9 cellular contexts compared by ENCODE assay signal in genomic region chr2:176093145-176093888, GRCh38. TPM values are rescaled to one million over a fixed set of nuclear protein-coding genes. Genes with fewer than 3 reads are reported as not detected.
DNase-seq lines count a peak whose midpoint lies in the region; ATAC-seq, FAIRE-seq and TF ChIP-seq lines count a peak whose summit lies in the region.
"Had no signal": no experiment of that assay in that cellular context is flagged by ENCODE, and none has a peak within 500 bp of the region (broad histone marks: within the 10 kb centered on the region; RNA-seq: fewer than 3 reads in every experiment).

No MANE protein-coding gene starts in this region.

- peaks cover 0 to 82% of the 10 kb centered on the region in 2 donors for H3K27me3 ChIP-seq in Peyer's patch
- H3K27me3 ChIP-seq in keratinocyte (ENCODE audit: control insufficient read depth, extremely low read depth, insufficient read depth, low read length), result peaks cover 100% of the 10 kb centered on the region
- H3K27me3 ChIP-seq in transverse colon, result peaks cover 100% of the 10 kb centered on the region
- peaks cover 8 to 98% of the 10 kb centered on the region in 2 donors for H3K27me3 ChIP-seq in tibial nerve

- H3K4me1 ChIP-seq in Peyer's patch (peaks cover 0 to 34% (median 3%) of the 10 kb centered on the region in 4 donors), keratinocyte (ENCODE audit: control insufficient read depth, extremely low read depth, insufficient read depth, low read length) (peaks cover 2% of the 10 kb centered on the region), transverse colon (peaks cover 8 to 42% (median 30%) of the 10 kb centered on the region in 4 donors), tibial nerve (peaks cover 0 to 46% (median 10%) of the 10 kb centered on the region in 4 donors)

- H3K4me3 ChIP-seq in Peyer's patch (peak overlapping the region in 3 of 4 donors; percentile 12 to 44 (median 37)), keratinocyte (ENCODE audit: control insufficient read depth in 2 of 3, extremely low read depth in 1 of 3, insufficient read depth in 2 of 3, low read depth in 1 of 3, low read length in 3 of 3) (no peak overlapping the region), transverse colon (peak overlapping the region in 3 of 4 donors; percentile 9 to 52 (median 38)), tibial nerve (peak overlapping the region in 1 of 4 donors; percentile 42)
- H3K4me3 ChIP-seq: body of pancreas had no signal

- H3K27ac ChIP-seq in Peyer's patch, result no peak overlapping the region
- H3K27ac ChIP-seq in keratinocyte (ENCODE audit: control insufficient read depth, insufficient read depth, low read length), result no peak overlapping the region
- H3K27ac ChIP-seq in transverse colon, result no peak overlapping the region
- H3K27ac ChIP-seq in tibial nerve, result no peak overlapping the region
- H3K27ac ChIP-seq: body of pancreas had no signal

- WGBS in transverse colon (ENCODE audit: low coverage in 1 of 2), 2 donors, result 15 to 17% methylated on average over 3 to 21 of the region's 52 CpGs
- WGBS in tibial nerve, 2 donors, result 3 to 8% methylated on average over 23 to 48 of the region's 52 CpGs

- dilution Hi-C loops in keratinocyte (cut with MboI; ENCODE audit: extremely low pct_ligation_motif_present, low sequenced_read_pairs), result no loop called here

- H3K36me3 ChIP-seq in Peyer's patch (no peaks in the 10 kb centered on the region), keratinocyte (ENCODE audit: control insufficient read depth in 2 of 2, extremely low read depth in 1 of 2, insufficient read depth in 2 of 2, low read length in 2 of 2) (no peaks in the 10 kb centered on the region), transverse colon (no peaks in the 10 kb centered on the region), tibial nerve (no peaks in the 10 kb centered on the region)

- no peak for FAIRE-seq in keratinocyte (lab: Jason Lieb, UNC)

- TF ChIP-seq EP300 in transverse colon (IDR thresholded peaks at IDR 0.05; ENCODE audit: low read depth) (no peak), tibial nerve (IDR thresholded peaks at IDR 0.05) (no peak)

- no peaks in the 10 kb centered on the region for H3K79me2 ChIP-seq in keratinocyte (ENCODE audit: control insufficient read depth, insufficient read depth, low read length)

- peaks cover 3% of the 10 kb centered on the region for H4K20me1 ChIP-seq in keratinocyte (ENCODE audit: control insufficient read depth, extremely low read depth, insufficient read depth, low read length)

- H2AFZ ChIP-seq in keratinocyte (ENCODE audit: control insufficient read depth, low read length), result no peak overlapping the region

- no peak for TF ChIP-seq POLR2A in Peyer's patch (IDR thresholded peaks at IDR 0.05)
- no peak for TF ChIP-seq POLR2A in transverse colon (IDR thresholded peaks at IDR 0.05)
- TF ChIP-seq POLR2A in tibial nerve (IDR thresholded peaks at IDR 0.05), result no peak

- intact Hi-C loops in cardiac septum (cut with DNase I) (no loop called here), left cardiac atrium (cut with DNase I) (no loop called here), transverse colon (cut with DNase I; ENCODE audit: low total_unique reads) (no loop called here)

- H3K9me3 ChIP-seq in Peyer's patch, result no peaks in the 10 kb centered on the region
- H3K9me3 ChIP-seq in keratinocyte (ENCODE audit: control insufficient read depth, low read depth, low read length), result peaks cover 2% of the 10 kb centered on the region
- no peaks in the 10 kb centered on the region for H3K9me3 ChIP-seq in transverse colon
- H3K9me3 ChIP-seq in tibial nerve, result no peaks in the 10 kb centered on the region
- H3K9me3 ChIP-seq: body of pancreas had no signal

- H3K9me1 ChIP-seq in keratinocyte (ENCODE audit: control insufficient read depth, extremely low read depth, insufficient read depth, low read length), result no peaks in the 10 kb centered on the region

- ATAC-seq in left cardiac atrium (no peak), GM21360 (IDR thresholded peaks at IDR 0.05; ENCODE audit: unreplicated experiment) (no peak)
- ATAC-seq: body of pancreas had no signal

- DNase-seq in cardiac septum (ENCODE audit: low spot score) (peak; percentile 53), left cardiac atrium (no peak), Peyer's patch (peak in 2 of 3 donors; percentile 40 to 53), keratinocyte (ENCODE audit: low read depth, low spot score) (no peak), transverse colon (no peak), tibial nerve (ENCODE audit: low spot score in 2 of 2) (no peak), DMS79 (lab: John Stamatoyannopoulos, UW) (no peak)
- DNase-seq: body of pancreas had no signal

- no peak for TF ChIP-seq CTCF in Peyer's patch (IDR thresholded peaks at IDR 0.05)
- no peak for TF ChIP-seq CTCF in keratinocyte (optimal IDR thresholded peaks at IDR 0.05 in 1 of 3, IDR thresholded peaks at IDR 0.05 in 1 of 3, conservative IDR thresholded peaks at IDR 0.05 in 1 of 3; ENCODE audit: extremely low read depth in 1 of 3, insufficient read depth in 2 of 3, low read length in 3 of 3)
- no peak for TF ChIP-seq CTCF in transverse colon (IDR thresholded peaks at IDR 0.05)
- TF ChIP-seq CTCF in tibial nerve (IDR thresholded peaks at IDR 0.05), result no peak

- peak overlapping the region; percentile 45 for H3K4me2 ChIP-seq in keratinocyte (ENCODE audit: control insufficient read depth, extremely low read depth, insufficient read depth, low read depth, low read length)

- H3K9ac ChIP-seq in keratinocyte (ENCODE audit: control insufficient read depth, extremely low read depth, insufficient read depth, low read length), result no peak overlapping the region

- in situ Hi-C loops in transverse colon (cut with MboI; ENCODE audit: low pct_ligation_motif_present in 1 of 4, low pct_unique_long_range_greater_than_20kb in 1 of 4, low sequenced_read_pairs in 3 of 4), result loop anchor here in 3 of 4 donors (10.0 to 25.0 kb wide), 4 partner anchors 406 to 731 kb away; no protein-coding TSS in a partner anchor

RNA-seq across cellular contexts. Expression of gene HOXD13, which starts 0.8 kb away (rescaled TPM):
- not detected for total RNA-seq in cardiac septum
- total RNA-seq in left cardiac atrium, result not detected
- not detected for total RNA-seq in Peyer's patch
- not detected in 3 replicates for polyA plus RNA-seq in keratinocyte
- polyA plus RNA-seq in keratinocyte (2011; ENCODE audit: low read depth), result not detected
- not detected in 2 replicates for polyA plus RNA-seq in keratinocyte (2011; cell fraction: cytosol; rRNA removed)
- not detected in 2 replicates for polyA plus RNA-seq in keratinocyte (2011; cell fraction: nucleus; rRNA removed)
- not detected in 2 replicates for polyA plus RNA-seq in keratinocyte (2012; ENCODE audit: low replicate concordance)
- polyA minus RNA-seq in keratinocyte, result not detected in 3 replicates
- not detected for polyA minus RNA-seq in keratinocyte (2011; cell fraction: cytosol; rRNA and poly(A)+ RNA removed)
- not detected in 2 replicates for polyA minus RNA-seq in keratinocyte (2011; cell fraction: nucleus; rRNA and poly(A)+ RNA removed)
- total RNA-seq in transverse colon, result under 1 TPM in 1 of 4 donors, not detected in 3; 0.32 TPM
- total RNA-seq in tibial nerve, result under 1 TPM in 1 of 4 donors, not detected in 3; 0.21 TPM
- total RNA-seq: body of pancreas had no signal

RNA-seq across cellular contexts. Expression of gene HOXD12, which starts 6.3 kb away (rescaled TPM):
- not detected for total RNA-seq in cardiac septum
- not detected for total RNA-seq in left cardiac atrium
- total RNA-seq in Peyer's patch, result not detected
- not detected in 3 replicates for polyA plus RNA-seq in keratinocyte
- not detected for polyA plus RNA-seq in keratinocyte (2011; ENCODE audit: low read depth)
- polyA plus RNA-seq in keratinocyte (2011; cell fraction: cytosol; rRNA removed), result not detected in 2 replicates
- not detected in 2 replicates for polyA plus RNA-seq in keratinocyte (2011; cell fraction: nucleus; rRNA removed)
- polyA plus RNA-seq in keratinocyte (2012; ENCODE audit: low replicate concordance), result not detected in 2 replicates
- not detected in 3 replicates for polyA minus RNA-seq in keratinocyte
- not detected for polyA minus RNA-seq in keratinocyte (2011; cell fraction: cytosol; rRNA and poly(A)+ RNA removed)
- polyA minus RNA-seq in keratinocyte (2011; cell fraction: nucleus; rRNA and poly(A)+ RNA removed), result not detected in 2 replicates
- total RNA-seq in transverse colon, result not detected
- total RNA-seq in tibial nerve, result not detected
- total RNA-seq: body of pancreas had no signal

RNA-seq across cellular contexts. Expression of gene EVX2, which starts 9.6 kb away (rescaled TPM):
- not detected for total RNA-seq in cardiac septum
- not detected for total RNA-seq in left cardiac atrium
- not detected for total RNA-seq in Peyer's patch
- not detected in 3 replicates for polyA plus RNA-seq in keratinocyte
- not detected for polyA plus RNA-seq in keratinocyte (2011; ENCODE audit: low read depth)
- polyA plus RNA-seq in keratinocyte (2011; cell fraction: cytosol; rRNA removed), result not detected in 2 replicates
- polyA plus RNA-seq in keratinocyte (2011; cell fraction: nucleus; rRNA removed), result not detected in 2 replicates
- polyA plus RNA-seq in keratinocyte (2012; ENCODE audit: low replicate concordance), result not detected in 2 replicates
- not detected in 3 replicates for polyA minus RNA-seq in keratinocyte
- not detected for polyA minus RNA-seq in keratinocyte (2011; cell fraction: cytosol; rRNA and poly(A)+ RNA removed)
- not detected in 2 replicates for polyA minus RNA-seq in keratinocyte (2011; cell fraction: nucleus; rRNA and poly(A)+ RNA removed)
- total RNA-seq in transverse colon, result not detected
- total RNA-seq in tibial nerve, result not detected
- total RNA-seq: body of pancreas had no signal

RNA-seq across cellular contexts. Expression of gene HOXD11, which starts 13.8 kb away (rescaled TPM):
- total RNA-seq in cardiac septum (not detected), left cardiac atrium (not detected), Peyer's patch (not detected), transverse colon (10 to 100 TPM in 1 of 4 donors, 1 to 10 TPM in 2, under 1 TPM in 1; 0.41 to 13.5 (median 4.4) TPM), tibial nerve (1 to 10 TPM in 2 of 4 donors, under 1 TPM in 1, not detected in 1; 0.21 to 1.8 (median 1.2) TPM)
- polyA plus RNA-seq in keratinocyte, result 0.08 TPM in 1 of 3 replicates, not detected in the others
- polyA plus RNA-seq in keratinocyte (2011; ENCODE audit: low read depth), result not detected
- polyA plus RNA-seq in keratinocyte (2011; cell fraction: cytosol; rRNA removed), result not detected in 2 replicates
- not detected in 2 replicates for polyA plus RNA-seq in keratinocyte (2011; cell fraction: nucleus; rRNA removed)
- polyA plus RNA-seq in keratinocyte (2012; ENCODE audit: low replicate concordance), result 0.11 TPM in 1 of 2 replicates, not detected in the other
- not detected in 3 replicates for polyA minus RNA-seq in keratinocyte
- not detected for polyA minus RNA-seq in keratinocyte (2011; cell fraction: cytosol; rRNA and poly(A)+ RNA removed)
- not detected in 2 replicates for polyA minus RNA-seq in keratinocyte (2011; cell fraction: nucleus; rRNA and poly(A)+ RNA removed)
- total RNA-seq: body of pancreas had no signal

RNA-seq across cellular contexts. Expression of gene HOXD10, which starts 23.3 kb away (rescaled TPM):
- total RNA-seq in cardiac septum (0.16 TPM), left cardiac atrium (not detected), Peyer's patch (not detected), transverse colon (10 to 100 TPM in 2 of 4 donors, 1 to 10 TPM in 2; 1.1 to 25.1 (median 7.6) TPM), tibial nerve (1 to 10 TPM in 2 of 4 donors, under 1 TPM in 2; 0.39 to 2.1 (median 1.1) TPM)
- polyA plus RNA-seq in keratinocyte, result not detected in 3 replicates
- polyA plus RNA-seq in keratinocyte (2011; ENCODE audit: low read depth), result not detected
- not detected in 2 replicates for polyA plus RNA-seq in keratinocyte (2011; cell fraction: cytosol; rRNA removed)
- 0.08 TPM in 1 of 2 replicates, not detected in the other for polyA plus RNA-seq in keratinocyte (2011; cell fraction: nucleus; rRNA removed)
- polyA plus RNA-seq in keratinocyte (2012; ENCODE audit: low replicate concordance), result not detected in 2 replicates
- not detected in 3 replicates for polyA minus RNA-seq in keratinocyte
- not detected for polyA minus RNA-seq in keratinocyte (2011; cell fraction: cytosol; rRNA and poly(A)+ RNA removed)
- not detected in 2 replicates for polyA minus RNA-seq in keratinocyte (2011; cell fraction: nucleus; rRNA and poly(A)+ RNA removed)

Comparison
In these comparisons a context has a peak if more than half of its experiments do, and no peak if none do; other contexts are left out.
1. DNase-seq: peak in cardiac septum (single experiment) and Peyer's patch (2 of 3); none in left cardiac atrium (single experiment), keratinocyte (single experiment), transverse colon (single experiment), tibial nerve (0 of 2) and DMS79 (single experiment).
2. H3K4me3 ChIP-seq: peak in Peyer's patch (3 of 4) and transverse colon (3 of 4); none in keratinocyte (0 of 3).